8 cellular contexts compared by ENCODE assay signal in the genomic region with DNA sequence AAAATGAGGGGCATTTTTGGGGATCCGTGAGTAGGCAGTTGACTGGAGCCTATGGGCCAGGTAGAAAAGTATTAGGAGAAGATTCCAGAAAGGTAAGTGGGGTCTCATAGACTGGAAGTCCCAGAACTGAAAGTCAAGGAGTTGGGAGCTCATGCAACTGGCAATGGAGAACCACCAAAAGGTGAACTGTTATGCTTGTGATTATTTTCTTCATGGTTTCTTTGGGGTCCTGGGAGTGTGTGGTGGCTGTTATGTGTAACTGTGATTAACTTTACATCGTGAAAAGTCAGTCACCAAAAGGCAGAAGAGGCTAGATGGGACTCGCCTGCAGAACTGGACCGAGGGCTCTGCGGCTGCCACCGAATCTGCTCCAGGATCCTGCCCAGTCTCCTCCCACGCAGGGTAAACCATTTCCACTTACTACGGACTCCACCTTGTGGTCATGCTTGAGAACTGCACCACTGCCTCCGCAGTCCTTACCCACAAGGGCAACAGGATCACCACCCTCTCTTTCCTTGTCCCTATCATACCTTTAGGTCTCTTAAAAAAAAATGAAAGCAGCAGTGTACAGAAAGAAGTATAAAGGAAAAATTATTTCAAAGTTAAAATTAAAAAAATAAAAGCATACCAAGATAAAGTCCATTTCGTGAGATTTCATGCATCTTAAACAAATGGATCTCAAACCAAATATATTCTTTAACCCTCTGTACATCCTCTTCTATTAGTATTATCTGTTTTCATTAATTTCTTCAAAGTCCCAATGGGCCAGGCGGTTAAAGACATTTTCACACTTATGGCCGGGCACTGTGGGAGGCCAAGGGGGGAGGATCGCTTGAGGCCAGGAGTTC. TPM values are rescaled to one million over a fixed set of nuclear protein-coding genes. Genes with fewer than 3 reads are reported as not detected.
A peak's percentile ranks its signal among the peaks of the same experiment; 100 is the strongest.
DNase-seq lines count a peak whose midpoint lies in the region; ATAC-seq lines count a peak whose summit lies in the region.

No MANE protein-coding gene starts in this region.

- peak; percentile 48 for DNase-seq in NK-92 treated with Interleukin-12 subunit alpha and Interleukin-12 subunit beta, amount 100 ng/mL, for 24 hours (lab: John Stamatoyannopoulos, UW)
- DNase-seq in NK-92 (lab: John Stamatoyannopoulos, UW; ENCODE audit: unreplicated experiment) (no peak), NCI-H2227 treated with DMSO at 0.1 percent for 48 hours (lab: John Stamatoyannopoulos, UW) (peak; percentile 71), left colon (peak; percentile 82 to 89)
- peak; percentile 41 to 58 (median 46) for DNase-seq in activated CD4-positive, CD25-positive, alpha-beta regulatory T cell (lab: John Stamatoyannopoulos, UW)
- DNase-seq in central memory CD4-positive, alpha-beta T cell = peak; percentile 61
- DNase-seq in stimulated activated CD4-positive, alpha-beta T cell treated with anti-CD3 and anti-CD28 coated beads, Interleukin-2, amount 100 ng/mL, for 24 hours = peak; percentile 77 to 81

- ATAC-seq in HG03097 (IDR thresholded peaks at IDR 0.05; ENCODE audit: low FRiP score, unreplicated experiment) = peak; percentile 62
- peak; percentile 97 for ATAC-seq in left colon

- intact Hi-C loops in left colon (cut with DNase I, micrococcal nuclease) = loop anchor here (5.0 kb wide), 1 partner anchor 123 kb away; no protein-coding TSS in a partner anchor

RNA-seq across cellular contexts. Expression of gene CEP68, which starts 15.6 kb away (rescaled TPM):
- 10 to 100 TPM in 1 of 2 donors, 1 to 10 TPM in 1; 6.6 to 11.4 TPM for total RNA-seq in left colon

RNA-seq across cellular contexts. Expression of gene SLC1A4, which starts 51.4 kb away (rescaled TPM):
- 10 to 100 TPM; 10.8 to 12.5 TPM for total RNA-seq in left colon
